18 cellular contexts compared by ENCODE assay signal in genomic region chr6:53730767-53731166, GRCh38.
DNase-seq lines count a peak whose midpoint lies in the region; ATAC-seq, FAIRE-seq and TF ChIP-seq lines count a peak whose summit lies in the region.
"Had no signal": no experiment of that assay in that cellular context is flagged by ENCODE, and none has a peak within 500 bp of the region (broad histone marks: within the 10 kb centered on the region; RNA-seq: fewer than 3 reads in every experiment).

No MANE protein-coding gene starts in this region.

- no peaks in the 10 kb centered on the region for H3K79me2 ChIP-seq in DND-41 (ENCODE audit: insufficient read depth, low read length)

- no peak overlapping the region for H3K4me3 ChIP-seq in DND-41 (ENCODE audit: low read depth in 1 of 2, low read length in 2 of 2)
- no peak overlapping the region for H3K4me3 ChIP-seq in fibroblast of villous mesenchyme (ENCODE audit: low read depth, low read length)
- no peak overlapping the region for H3K4me3 ChIP-seq in retinal pigment epithelial cell (ENCODE audit: low read length)
- H3K4me3 ChIP-seq: SK-N-MC had no signal

- no peak overlapping the region for H3K9ac ChIP-seq in DND-41 (ENCODE audit: low read depth, low read length)

- DNase-seq in DND-41: no peak
- peak; percentile 49 for DNase-seq in M059J (ENCODE audit: low read depth)
- DNase-seq in fibroblast of villous mesenchyme (ENCODE audit: low read depth): peak; percentile 32
- peak; percentile 75 for DNase-seq in retinal pigment epithelial cell (ENCODE audit: low read depth)
- DNase-seq in urothelium cell line (ENCODE audit: low spot score): no peak
- DNase-seq: ACHN; CD8-positive, alpha-beta T cell; DMS153; HCEC 1CT; NCI-H146; NCI-H2081 treated with DMSO at 0.1 percent for 48 hours; NCI-H226; NCI-H526 had no signal

- no peaks in the 10 kb centered on the region for H3K9me3 ChIP-seq in DND-41 (ENCODE audit: insufficient read depth, low read length, severe bottlenecking)

- peaks cover 67% of the 10 kb centered on the region for H3K4me1 ChIP-seq in DND-41 (ENCODE audit: insufficient read depth, low read length)

- no peak overlapping the region for H3K4me2 ChIP-seq in DND-41 (ENCODE audit: insufficient read depth, low read length)

- no peak overlapping the region for H2AFZ ChIP-seq in DND-41 (ENCODE audit: low read depth, low read length)

- H4K20me1 ChIP-seq in DND-41 (ENCODE audit: insufficient read depth, low read length): no peaks in the 10 kb centered on the region

- no peaks in the 10 kb centered on the region for H3K36me3 ChIP-seq in DND-41 (ENCODE audit: insufficient read depth, low read length)

- no peak for ATAC-seq in DND-41 (ENCODE audit: insufficient read depth, low read depth)
- no peak for ATAC-seq in GM21723 (IDR thresholded peaks at IDR 0.05; ENCODE audit: unreplicated experiment)
- no peak for ATAC-seq in HG03139 (IDR thresholded peaks at IDR 0.05; ENCODE audit: unreplicated experiment)
- ATAC-seq: CD8-positive, alpha-beta T cell; Right ventricle myocardium inferior had no signal

- no peak for FAIRE-seq in urothelium cell line (lab: Jason Lieb, UNC)
- FAIRE-seq: GM18507 had no signal

- peak overlapping the region; percentile 36 for H3K27ac ChIP-seq in DND-41 (ENCODE audit: low read length)
- H3K27ac ChIP-seq: SK-N-MC had no signal

- H3K27me3 ChIP-seq in DND-41 (ENCODE audit: insufficient read depth, low read length, poor library complexity): no peaks in the 10 kb centered on the region

- TF ChIP-seq CTCF in DND-41 (IDR thresholded peaks at IDR 0.05; ENCODE audit: borderline replicate concordance, extremely low read depth, low read length, poor library complexity, severe bottlenecking) (no peak), fibroblast of villous mesenchyme (IDR thresholded peaks at IDR 0.05; ENCODE audit: insufficient read depth, low read depth, low read length) (no peak), retinal pigment epithelial cell (conservative IDR thresholded peaks at IDR 0.05; ENCODE audit: low read depth, low read length) (no peak)

Comparison
In these comparisons a context has a peak if more than half of its experiments do, and no peak if none do; other contexts are left out.
1. DNase-seq: peak in M059J (single experiment), fibroblast of villous mesenchyme (single experiment) and retinal pigment epithelial cell (single experiment); none in DND-41 (single experiment) and urothelium cell line (single experiment).